2 cellular contexts compared by ENCODE assay signal in genomic region chr15:90697180-90697579, GRCh38.
TF ChIP-seq lines count a peak whose summit lies in the region.

No MANE protein-coding gene starts in this region.

TF ChIP-seq in HEK293T, 16 proteins besides CTCF, POLR2A, EP300 and RAD21:
- no peak for TF ChIP-seq ARNT (IDR thresholded peaks at IDR 0.05)
- peak; percentile 48 for TF ChIP-seq PKNOX1 (IDR thresholded peaks at IDR 0.05)
- TF ChIP-seq TARDBP (IDR thresholded peaks at IDR 0.05) = no peak

TF ChIP-seq in HepG2, 621 proteins besides CTCF, POLR2A, EP300 and RAD21:
- TF ChIP-seq ERF (CRISPR knock-in tag; IDR thresholded peaks at IDR 0.05) (no peak), GRHL1 (CRISPR knock-in tag; conservative IDR thresholded peaks at IDR 0.05) (no peak), DNMT1 (CRISPR knock-in tag; IDR thresholded peaks at IDR 0.05) (no peak), MYNN (CRISPR knock-in tag; IDR thresholded peaks at IDR 0.05; ENCODE audit: low read depth) (no peak), TMF1 (CRISPR knock-in tag; IDR thresholded peaks at IDR 0.05; ENCODE audit: low read depth) (no peak), HMG20A (CRISPR knock-in tag; IDR thresholded peaks at IDR 0.05; ENCODE audit: borderline replicate concordance) (no peak), MTERF4 (CRISPR knock-in tag; IDR thresholded peaks at IDR 0.05) (no peak), YEATS4 (CRISPR knock-in tag; IDR thresholded peaks at IDR 0.05; ENCODE audit: borderline replicate concordance) (no peak), ZNF546 (CRISPR knock-in tag; conservative IDR thresholded peaks at IDR 0.05) (no peak), ZNF275 (CRISPR knock-in tag; IDR thresholded peaks at IDR 0.05; ENCODE audit: borderline replicate concordance) (no peak), ZFP90 (CRISPR knock-in tag; IDR thresholded peaks at IDR 0.05; ENCODE audit: borderline replicate concordance) (no peak), ZNF343 (CRISPR knock-in tag; IDR thresholded peaks at IDR 0.05) (no peak), THAP11 (CRISPR knock-in tag; IDR thresholded peaks at IDR 0.05) (no peak), ARNTL (CRISPR knock-in tag; IDR thresholded peaks at IDR 0.05) (no peak), ZNF121 (CRISPR knock-in tag; IDR thresholded peaks at IDR 0.05) (no peak), SETDB1 (CRISPR knock-in tag; IDR thresholded peaks at IDR 0.05; ENCODE audit: borderline replicate concordance) (no peak), WIZ (CRISPR knock-in tag; IDR thresholded peaks at IDR 0.05) (no peak)
- TF ChIP-seq, protein P1, sequence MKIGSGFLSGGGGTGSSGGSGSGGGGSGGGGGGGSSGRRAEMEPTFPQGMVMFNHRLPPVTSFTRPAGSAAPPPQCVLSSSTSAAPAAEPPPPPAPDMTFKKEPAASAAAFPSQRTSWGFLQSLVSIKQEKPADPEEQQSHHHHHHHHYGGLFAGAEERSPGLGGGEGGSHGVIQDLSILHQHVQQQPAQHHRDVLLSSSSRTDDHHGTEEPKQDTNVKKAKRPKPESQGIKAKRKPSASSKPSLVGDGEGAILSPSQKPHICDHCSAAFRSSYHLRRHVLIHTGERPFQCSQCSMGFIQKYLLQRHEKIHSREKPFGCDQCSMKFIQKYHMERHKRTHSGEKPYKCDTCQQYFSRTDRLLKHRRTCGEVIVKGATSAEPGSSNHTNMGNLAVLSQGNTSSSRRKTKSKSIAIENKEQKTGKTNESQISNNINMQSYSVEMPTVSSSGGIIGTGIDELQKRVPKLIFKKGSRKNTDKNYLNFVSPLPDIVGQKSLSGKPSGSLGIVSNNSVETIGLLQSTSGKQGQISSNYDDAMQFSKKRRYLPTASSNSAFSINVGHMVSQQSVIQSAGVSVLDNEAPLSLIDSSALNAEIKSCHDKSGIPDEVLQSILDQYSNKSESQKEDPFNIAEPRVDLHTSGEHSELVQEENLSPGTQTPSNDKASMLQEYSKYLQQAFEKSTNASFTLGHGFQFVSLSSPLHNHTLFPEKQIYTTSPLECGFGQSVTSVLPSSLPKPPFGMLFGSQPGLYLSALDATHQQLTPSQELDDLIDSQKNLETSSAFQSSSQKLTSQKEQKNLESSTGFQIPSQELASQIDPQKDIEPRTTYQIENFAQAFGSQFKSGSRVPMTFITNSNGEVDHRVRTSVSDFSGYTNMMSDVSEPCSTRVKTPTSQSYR (CRISPR knock-in tag; IDR thresholded peaks at IDR 0.05; ENCODE audit: borderline replicate concordance) = no peak
- TF ChIP-seq, protein P2, sequence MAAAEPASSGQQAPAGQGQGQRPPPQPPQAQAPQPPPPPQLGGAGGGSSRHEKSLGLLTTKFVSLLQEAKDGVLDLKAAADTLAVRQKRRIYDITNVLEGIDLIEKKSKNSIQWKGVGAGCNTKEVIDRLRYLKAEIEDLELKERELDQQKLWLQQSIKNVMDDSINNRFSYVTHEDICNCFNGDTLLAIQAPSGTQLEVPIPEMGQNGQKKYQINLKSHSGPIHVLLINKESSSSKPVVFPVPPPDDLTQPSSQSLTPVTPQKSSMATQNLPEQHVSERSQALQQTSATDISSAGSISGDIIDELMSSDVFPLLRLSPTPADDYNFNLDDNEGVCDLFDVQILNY (CRISPR knock-in tag; conservative IDR thresholded peaks at IDR 0.05) = no peak
